1 cellular context compared by ENCODE assay signal in the genomic region with DNA sequence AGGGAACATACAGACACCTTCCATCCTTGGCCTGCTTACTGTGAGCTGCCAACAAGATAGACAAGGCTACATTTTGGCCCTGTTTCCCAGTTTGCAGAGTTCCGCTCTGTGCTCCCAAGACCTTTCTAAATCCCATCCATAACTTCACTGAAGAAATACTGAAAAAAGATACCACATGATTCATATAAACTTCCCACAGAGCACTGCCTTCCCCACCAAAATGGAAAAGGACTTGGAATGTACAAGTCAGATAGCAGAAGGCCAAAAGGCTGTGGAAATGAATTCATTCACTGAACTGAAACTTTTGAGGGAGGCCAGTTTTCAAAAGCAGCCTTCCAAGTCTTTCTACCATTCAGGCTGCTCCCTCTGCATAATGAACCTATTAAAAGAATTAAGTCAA.
TF ChIP-seq lines count a peak whose summit lies in the region.

No MANE protein-coding gene starts in this region.

TF ChIP-seq in GM23338, 12 proteins besides CTCF, POLR2A, EP300 and RAD21:
- TF ChIP-seq, protein P1, sequence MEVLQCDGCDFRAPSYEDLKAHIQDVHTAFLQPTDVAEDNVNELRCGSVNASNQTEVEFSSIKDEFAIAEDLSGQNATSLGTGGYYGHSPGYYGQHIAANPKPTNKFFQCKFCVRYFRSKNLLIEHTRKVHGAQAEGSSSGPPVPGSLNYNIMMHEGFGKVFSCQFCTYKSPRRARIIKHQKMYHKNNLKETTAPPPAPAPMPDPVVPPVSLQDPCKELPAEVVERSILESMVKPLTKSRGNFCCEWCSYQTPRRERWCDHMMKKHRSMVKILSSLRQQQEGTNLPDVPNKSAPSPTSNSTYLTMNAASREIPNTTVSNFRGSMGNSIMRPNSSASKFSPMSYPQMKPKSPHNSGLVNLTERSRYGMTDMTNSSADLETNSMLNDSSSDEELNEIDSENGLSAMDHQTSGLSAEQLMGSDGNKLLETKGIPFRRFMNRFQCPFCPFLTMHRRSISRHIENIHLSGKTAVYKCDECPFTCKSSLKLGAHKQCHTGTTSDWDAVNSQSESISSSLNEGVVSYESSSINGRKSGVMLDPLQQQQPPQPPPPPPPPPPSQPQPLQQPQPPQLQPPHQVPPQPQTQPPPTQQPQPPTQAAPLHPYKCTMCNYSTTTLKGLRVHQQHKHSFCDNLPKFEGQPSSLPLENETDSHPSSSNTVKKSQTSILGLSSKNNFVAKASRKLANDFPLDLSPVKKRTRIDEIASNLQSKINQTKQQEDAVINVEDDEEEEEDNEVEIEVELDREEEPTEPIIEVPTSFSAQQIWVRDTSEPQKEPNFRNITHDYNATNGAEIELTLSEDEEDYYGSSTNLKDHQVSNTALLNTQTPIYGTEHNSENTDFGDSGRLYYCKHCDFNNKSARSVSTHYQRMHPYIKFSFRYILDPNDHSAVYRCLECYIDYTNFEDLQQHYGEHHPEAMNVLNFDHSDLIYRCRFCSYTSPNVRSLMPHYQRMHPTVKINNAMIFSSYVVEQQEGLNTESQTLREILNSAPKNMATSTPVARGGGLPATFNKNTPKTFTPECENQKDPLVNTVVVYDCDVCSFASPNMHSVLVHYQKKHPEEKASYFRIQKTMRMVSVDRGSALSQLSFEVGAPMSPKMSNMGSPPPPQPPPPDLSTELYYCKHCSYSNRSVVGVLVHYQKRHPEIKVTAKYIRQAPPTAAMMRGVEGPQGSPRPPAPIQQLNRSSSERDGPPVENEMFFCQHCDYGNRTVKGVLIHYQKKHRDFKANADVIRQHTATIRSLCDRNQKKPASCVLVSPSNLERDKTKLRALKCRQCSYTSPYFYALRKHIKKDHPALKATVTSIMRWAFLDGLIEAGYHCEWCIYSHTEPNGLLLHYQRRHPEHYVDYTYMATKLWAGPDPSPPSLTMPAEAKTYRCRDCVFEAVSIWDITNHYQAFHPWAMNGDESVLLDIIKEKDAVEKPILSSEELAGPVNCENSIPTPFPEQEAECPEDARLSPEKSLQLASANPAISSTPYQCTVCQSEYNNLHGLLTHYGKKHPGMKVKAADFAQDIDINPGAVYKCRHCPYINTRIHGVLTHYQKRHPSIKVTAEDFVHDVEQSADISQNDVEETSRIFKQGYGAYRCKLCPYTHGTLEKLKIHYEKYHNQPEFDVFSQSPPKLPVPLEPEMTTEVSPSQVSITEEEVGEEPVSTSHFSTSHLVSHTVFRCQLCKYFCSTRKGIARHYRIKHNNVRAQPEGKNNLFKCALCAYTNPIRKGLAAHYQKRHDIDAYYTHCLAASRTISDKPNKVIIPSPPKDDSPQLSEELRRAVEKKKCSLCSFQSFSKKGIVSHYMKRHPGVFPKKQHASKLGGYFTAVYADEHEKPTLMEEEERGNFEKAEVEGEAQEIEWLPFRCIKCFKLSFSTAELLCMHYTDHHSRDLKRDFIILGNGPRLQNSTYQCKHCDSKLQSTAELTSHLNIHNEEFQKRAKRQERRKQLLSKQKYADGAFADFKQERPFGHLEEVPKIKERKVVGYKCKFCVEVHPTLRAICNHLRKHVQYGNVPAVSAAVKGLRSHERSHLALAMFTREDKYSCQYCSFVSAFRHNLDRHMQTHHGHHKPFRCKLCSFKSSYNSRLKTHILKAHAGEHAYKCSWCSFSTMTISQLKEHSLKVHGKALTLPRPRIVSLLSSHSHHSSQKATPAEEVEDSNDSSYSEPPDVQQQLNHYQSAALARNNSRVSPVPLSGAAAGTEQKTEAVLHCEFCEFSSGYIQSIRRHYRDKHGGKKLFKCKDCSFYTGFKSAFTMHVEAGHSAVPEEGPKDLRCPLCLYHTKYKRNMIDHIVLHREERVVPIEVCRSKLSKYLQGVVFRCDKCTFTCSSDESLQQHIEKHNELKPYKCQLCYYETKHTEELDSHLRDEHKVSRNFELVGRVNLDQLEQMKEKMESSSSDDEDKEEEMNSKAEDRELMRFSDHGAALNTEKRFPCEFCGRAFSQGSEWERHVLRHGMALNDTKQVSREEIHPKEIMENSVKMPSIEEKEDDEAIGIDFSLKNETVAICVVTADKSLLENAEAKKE (CRISPR knock-in tag; IDR thresholded peaks at IDR 0.05) = no peak
- TF ChIP-seq ZNF331 (CRISPR knock-in tag; IDR thresholded peaks at IDR 0.05; ENCODE audit: low read depth) = no peak
- TF ChIP-seq CREB1 (CRISPR knock-in tag; IDR thresholded peaks at IDR 0.05; ENCODE audit: low read depth) = no peak
- no peak for TF ChIP-seq ZNF114 (CRISPR knock-in tag; IDR thresholded peaks at IDR 0.05)
- no peak for TF ChIP-seq EZH2phosphoT487 (IDR thresholded peaks at IDR 0.05; ENCODE audit: unreplicated experiment)
- TF ChIP-seq, protein P2, sequence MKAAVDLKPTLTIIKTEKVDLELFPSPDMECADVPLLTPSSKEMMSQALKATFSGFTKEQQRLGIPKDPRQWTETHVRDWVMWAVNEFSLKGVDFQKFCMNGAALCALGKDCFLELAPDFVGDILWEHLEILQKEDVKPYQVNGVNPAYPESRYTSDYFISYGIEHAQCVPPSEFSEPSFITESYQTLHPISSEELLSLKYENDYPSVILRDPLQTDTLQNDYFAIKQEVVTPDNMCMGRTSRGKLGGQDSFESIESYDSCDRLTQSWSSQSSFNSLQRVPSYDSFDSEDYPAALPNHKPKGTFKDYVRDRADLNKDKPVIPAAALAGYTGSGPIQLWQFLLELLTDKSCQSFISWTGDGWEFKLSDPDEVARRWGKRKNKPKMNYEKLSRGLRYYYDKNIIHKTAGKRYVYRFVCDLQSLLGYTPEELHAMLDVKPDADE (IDR thresholded peaks at IDR 0.05) = no peak
- no peak for TF ChIP-seq POLR2AphosphoS5 (IDR thresholded peaks at IDR 0.05; ENCODE audit: low read depth)
- TF ChIP-seq JUNB (IDR thresholded peaks at IDR 0.05; ENCODE audit: unreplicated experiment) = no peak
- TF ChIP-seq EZH2 (IDR thresholded peaks at IDR 0.05; ENCODE audit: low read depth, unreplicated experiment) = no peak
- TF ChIP-seq NANOG (IDR thresholded peaks at IDR 0.05; ENCODE audit: borderline replicate concordance) = no peak
- no peak for TF ChIP-seq STAT1 (IDR thresholded peaks at IDR 0.05; ENCODE audit: unreplicated experiment)
- TF ChIP-seq, protein P3, sequence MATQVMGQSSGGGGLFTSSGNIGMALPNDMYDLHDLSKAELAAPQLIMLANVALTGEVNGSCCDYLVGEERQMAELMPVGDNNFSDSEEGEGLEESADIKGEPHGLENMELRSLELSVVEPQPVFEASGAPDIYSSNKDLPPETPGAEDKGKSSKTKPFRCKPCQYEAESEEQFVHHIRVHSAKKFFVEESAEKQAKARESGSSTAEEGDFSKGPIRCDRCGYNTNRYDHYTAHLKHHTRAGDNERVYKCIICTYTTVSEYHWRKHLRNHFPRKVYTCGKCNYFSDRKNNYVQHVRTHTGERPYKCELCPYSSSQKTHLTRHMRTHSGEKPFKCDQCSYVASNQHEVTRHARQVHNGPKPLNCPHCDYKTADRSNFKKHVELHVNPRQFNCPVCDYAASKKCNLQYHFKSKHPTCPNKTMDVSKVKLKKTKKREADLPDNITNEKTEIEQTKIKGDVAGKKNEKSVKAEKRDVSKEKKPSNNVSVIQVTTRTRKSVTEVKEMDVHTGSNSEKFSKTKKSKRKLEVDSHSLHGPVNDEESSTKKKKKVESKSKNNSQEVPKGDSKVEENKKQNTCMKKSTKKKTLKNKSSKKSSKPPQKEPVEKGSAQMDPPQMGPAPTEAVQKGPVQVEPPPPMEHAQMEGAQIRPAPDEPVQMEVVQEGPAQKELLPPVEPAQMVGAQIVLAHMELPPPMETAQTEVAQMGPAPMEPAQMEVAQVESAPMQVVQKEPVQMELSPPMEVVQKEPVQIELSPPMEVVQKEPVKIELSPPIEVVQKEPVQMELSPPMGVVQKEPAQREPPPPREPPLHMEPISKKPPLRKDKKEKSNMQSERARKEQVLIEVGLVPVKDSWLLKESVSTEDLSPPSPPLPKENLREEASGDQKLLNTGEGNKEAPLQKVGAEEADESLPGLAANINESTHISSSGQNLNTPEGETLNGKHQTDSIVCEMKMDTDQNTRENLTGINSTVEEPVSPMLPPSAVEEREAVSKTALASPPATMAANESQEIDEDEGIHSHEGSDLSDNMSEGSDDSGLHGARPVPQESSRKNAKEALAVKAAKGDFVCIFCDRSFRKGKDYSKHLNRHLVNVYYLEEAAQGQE (IDR thresholded peaks at IDR 0.05; ENCODE audit: unreplicated experiment) = no peak
